Comparison of ENCODE assay signal across 19 cellular contexts in the genomic region with DNA sequence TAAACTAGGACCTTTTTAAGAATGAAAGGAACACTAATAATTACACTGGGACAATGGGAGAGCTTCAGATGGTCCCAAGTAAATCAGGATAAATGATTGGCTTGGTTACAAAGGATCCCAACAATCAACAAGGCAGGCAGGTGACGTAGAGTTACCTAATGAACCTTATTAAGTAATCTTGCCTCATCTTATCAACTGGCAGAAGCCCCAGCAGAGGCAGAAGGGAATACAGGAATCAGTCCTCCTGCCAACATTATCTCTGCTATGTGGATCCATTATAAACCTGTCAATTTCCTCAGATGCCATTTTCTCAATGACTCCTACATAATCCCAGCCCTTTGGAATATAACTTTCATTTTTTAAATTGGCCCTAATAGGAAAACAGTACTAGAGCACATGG. TPM values are rescaled to one million over a fixed set of nuclear protein-coding genes. Genes with fewer than 3 reads are reported as not detected.
A peak's percentile ranks its signal among the peaks of the same experiment; 100 is the strongest.
DNase-seq lines count a peak whose midpoint lies in the region; ATAC-seq, FAIRE-seq and TF ChIP-seq lines count a peak whose summit lies in the region.
"Had no signal": no experiment of that assay in that cellular context is flagged by ENCODE, and none has a peak within 500 bp of the region (broad histone marks: within the 10 kb centered on the region; RNA-seq: fewer than 3 reads in every experiment).

No MANE protein-coding gene starts in this region.

- H3K4me2 ChIP-seq in mesendoderm (ENCODE audit: low read length) = no peak overlapping the region

- intact Hi-C loops in CD4-positive, alpha-beta T cell (cut with DNase I, micrococcal nuclease) = no loop called here

- no peak for DNase-seq in CD4-positive, alpha-beta T cell
- DNase-seq in HTR-8/SVneo (ENCODE audit: insufficient read length, low spot score) = no peak
- no peak for DNase-seq in effector memory CD8-positive, alpha-beta T cell
- DNase-seq in mesendoderm = peak; percentile 60
- no peak for DNase-seq in stimulated activated naive CD4-positive, alpha-beta T cell (lab: John Stamatoyannopoulos, UW)
- no peak for DNase-seq in NCI-H1048 (lab: John Stamatoyannopoulos, UW)
- DNase-seq in COLO668 (lab: John Stamatoyannopoulos, UW; ENCODE audit: unreplicated experiment) = no peak
- no peak for DNase-seq in GM13977 (ENCODE audit: low spot score)
- DNase-seq: C1 segment of cervical spinal cord; CD8-positive, alpha-beta T cell; DMS153; DND-41; GM23248; H7; HCEC 1CT had no signal

- no peak overlapping the region for H3K23ac ChIP-seq in mesendoderm (ENCODE audit: low read length)

- peaks cover 11% of the 10 kb centered on the region for H3K79me1 ChIP-seq in mesendoderm (ENCODE audit: low read length)

- no peak for ATAC-seq in CD4-positive, alpha-beta T cell (ENCODE audit: poor library complexity)
- no peak for ATAC-seq in effector memory CD8-positive, alpha-beta T cell (replicated peaks)
- ATAC-seq: CD8-positive, alpha-beta T cell had no signal

- H3K4ac ChIP-seq in mesendoderm (ENCODE audit: low read depth, low read length) = no peak overlapping the region

- no peak overlapping the region for H3K4me3 Mint-ChIP-seq in CD4-positive, alpha-beta T cell
- H3K4me3 Mint-ChIP-seq in effector memory CD8-positive, alpha-beta T cell = no peak overlapping the region
- H3K4me3 Mint-ChIP-seq: CD8-positive, alpha-beta T cell had no signal

- CTCF ChIA-PET in CD4-positive, alpha-beta T cell (lab: Charles Lee) = no interaction called here

- H3K79me2 ChIP-seq in mesendoderm (ENCODE audit: control insufficient read depth, insufficient read depth, low read length) = peaks cover 6% of the 10 kb centered on the region

- POLR2A ChIA-PET in CD4-positive, alpha-beta T cell (lab: Charles Lee) = interaction anchor here (0.9 kb wide), 1 partner anchor 12 kb away, joined by 3 read pairs; no protein-coding TSS in a partner anchor

- no peak overlapping the region for H3K4me3 ChIP-seq in mesendoderm (ENCODE audit: low read length)
- H3K4me3 ChIP-seq: GM23248 had no signal

- H3K56ac ChIP-seq in mesendoderm (ENCODE audit: low read length) = no peak overlapping the region

- H3K27ac Mint-ChIP-seq in CD4-positive, alpha-beta T cell = peak overlapping the region; percentile 24
- peak overlapping the region; percentile 35 to 44 for H3K27ac Mint-ChIP-seq in effector memory CD8-positive, alpha-beta T cell
- H3K27ac Mint-ChIP-seq: CD8-positive, alpha-beta T cell had no signal

- H2AK5ac ChIP-seq in mesendoderm (ENCODE audit: low read length) = no peak overlapping the region

- FAIRE-seq in HTR-8/SVneo (lab: Jason Lieb, UNC) = peak; percentile 74
- FAIRE-seq: G401.6, GM12892, GM19239, H1 had no signal

- H2BK120ac ChIP-seq in mesendoderm (ENCODE audit: low read depth, low read length) = no peak overlapping the region

- H4K5ac ChIP-seq in mesendoderm (ENCODE audit: low read length) = no peak overlapping the region

- in situ Hi-C loops in GM13977 (cut with MboI; ENCODE audit: low pct_unique_long_range_greater_than_20kb, low sequenced_read_pairs, unreplicated experiment) = no loop called here

- no peaks in the 10 kb centered on the region for H3K27me3 ChIP-seq in CD4-positive, alpha-beta T cell (ENCODE audit: control insufficient read depth, insufficient read depth, low read length)
- no peaks in the 10 kb centered on the region for H3K27me3 ChIP-seq in mesendoderm (ENCODE audit: insufficient read depth, low read length, poor library complexity)

- no peak for TF ChIP-seq CTCF in CD4-positive, alpha-beta T cell (IDR thresholded peaks at IDR 0.05)
- TF ChIP-seq CTCF in GM13977 (IDR thresholded peaks at IDR 0.05; ENCODE audit: extremely low read depth, insufficient read depth, missing control alignments) = no peak

- H3K4me1 ChIP-seq in mesendoderm (ENCODE audit: control insufficient read depth, low read depth, low read length) = peaks cover 7% of the 10 kb centered on the region

- H3K4me1 Mint-ChIP-seq in CD4-positive, alpha-beta T cell (ENCODE audit: low read depth) = peaks cover 78% of the 10 kb centered on the region
- H3K4me1 Mint-ChIP-seq in effector memory CD8-positive, alpha-beta T cell (ENCODE audit: low read depth in 2 of 2) = peaks cover 38 to 62% of the 10 kb centered on the region in 2 donors

- no peak overlapping the region for H3K18ac ChIP-seq in mesendoderm (ENCODE audit: low read length)

- whole genome bisulfite sequencing in mesendoderm (ENCODE audit: extremely low coverage, insufficient coverage, low lambda C conversion rate) = no CpG with 5 or more reads among the region's 1 CpG

- H2BK5ac ChIP-seq in mesendoderm (ENCODE audit: low read length) = no peak overlapping the region

- no peaks in the 10 kb centered on the region for H3K27me3 Mint-ChIP-seq in CD4-positive, alpha-beta T cell
- H3K27me3 Mint-ChIP-seq in effector memory CD8-positive, alpha-beta T cell = no peaks in the 10 kb centered on the region

- H3K9me3 ChIP-seq in CD4-positive, alpha-beta T cell (ENCODE audit: control insufficient read depth, low read length) = no peaks in the 10 kb centered on the region

- H3K36me3 Mint-ChIP-seq in CD4-positive, alpha-beta T cell (ENCODE audit: low read depth) = peaks cover 56% of the 10 kb centered on the region
- H3K36me3 Mint-ChIP-seq in effector memory CD8-positive, alpha-beta T cell (ENCODE audit: insufficient read depth) = peaks cover 23% of the 10 kb centered on the region

- no peak overlapping the region for H3K27ac ChIP-seq in CD4-positive, alpha-beta T cell (ENCODE audit: low read depth, low read length)
- no peak overlapping the region for H3K27ac ChIP-seq in mesendoderm (ENCODE audit: low read depth, low read length)
- H3K27ac ChIP-seq: GM23248 had no signal

- H3K9ac ChIP-seq in mesendoderm (ENCODE audit: low read length) = no peak overlapping the region
- H3K9ac ChIP-seq: GM23248 had no signal

- H2BK15ac ChIP-seq in mesendoderm (replicated peaks; ENCODE audit: low read depth) = no peak overlapping the region

- H3K9me3 Mint-ChIP-seq in CD4-positive, alpha-beta T cell = no peaks in the 10 kb centered on the region
- H3K9me3 Mint-ChIP-seq in effector memory CD8-positive, alpha-beta T cell = no peaks in the 10 kb centered on the region
- H3K9me3 Mint-ChIP-seq: CD8-positive, alpha-beta T cell had no signal

- no peak overlapping the region for H4K8ac ChIP-seq in mesendoderm (ENCODE audit: low read depth, low read length)

- no peaks in the 10 kb centered on the region for H3K36me3 ChIP-seq in mesendoderm (ENCODE audit: control insufficient read depth, insufficient read depth, low read length)

RNA-seq across cellular contexts. Expression of gene DCAF5, which starts 11.4 kb away (rescaled TPM):
- total RNA-seq in CD4-positive, alpha-beta T cell = 10 to 100 TPM; 60.9 to 61.5 TPM
- polyA plus RNA-seq in mesendoderm (2013, experiment 1 of 2) = 17.5 TPM
- polyA plus RNA-seq in mesendoderm (2013, experiment 2 of 2) = 18.2 TPM

RNA-seq across cellular contexts. Expression of gene EXD2, which starts 49.7 kb away (rescaled TPM):
- 1 to 10 TPM; 6.6 to 7.0 TPM for total RNA-seq in CD4-positive, alpha-beta T cell
- 10.1 TPM for polyA plus RNA-seq in mesendoderm (2013, experiment 1 of 2)
- 10.4 TPM for polyA plus RNA-seq in mesendoderm (2013, experiment 2 of 2)
